9 cellular contexts compared by ENCODE assay signal in the genomic region with DNA sequence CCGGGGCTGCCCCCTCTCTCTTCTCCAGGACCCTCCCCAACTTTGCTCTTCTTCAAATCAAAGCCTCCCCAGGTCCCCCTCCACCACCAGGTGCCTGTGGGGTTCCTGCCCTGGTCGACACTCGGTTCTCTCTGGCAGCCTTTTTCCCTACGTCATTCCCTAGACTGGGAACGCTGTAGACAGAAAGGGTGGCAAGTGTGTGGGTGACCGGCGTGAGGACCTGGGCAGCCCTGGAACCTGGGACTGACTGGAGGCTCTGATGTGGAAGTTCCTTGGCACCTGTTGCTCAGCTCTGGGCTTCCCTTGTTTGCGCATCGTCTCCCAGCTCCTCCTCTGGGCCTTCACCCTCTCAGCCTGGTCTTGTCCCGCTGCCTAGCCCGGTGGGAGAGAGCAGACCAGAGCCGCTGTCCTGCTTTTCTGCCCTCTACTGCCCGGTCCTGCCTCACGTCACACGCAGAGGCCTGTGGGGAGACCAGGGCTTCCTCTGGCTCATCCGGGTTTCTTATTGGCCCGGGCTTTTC. TPM values are rescaled to one million over a fixed set of nuclear protein-coding genes. Genes with fewer than 3 reads are reported as not detected.
DNase-seq lines count a peak whose midpoint lies in the region; ATAC-seq and TF ChIP-seq lines count a peak whose summit lies in the region.
"Had no signal": no experiment of that assay in that cellular context is flagged by ENCODE, and none has a peak within 500 bp of the region (broad histone marks: within the 10 kb centered on the region; RNA-seq: fewer than 3 reads in every experiment).

No MANE protein-coding gene starts in this region.

- H3K27ac Mint-ChIP-seq in effector memory CD8-positive, alpha-beta T cell: peak overlapping the region; percentile 98 to 99

- H3K4me3 Mint-ChIP-seq in effector memory CD8-positive, alpha-beta T cell: peak overlapping the region; percentile 91

- intact Hi-C loops in OCI-LY7 (cut with micrococcal nuclease; ENCODE audit: unreplicated experiment): loop anchor here (1.0 to 5.0 kb wide), 2 partner anchors 10 to 520 kb away; partner anchors contain the start of genes HAUS3, POLN and SLBP

- H3K79me2 ChIP-seq in OCI-LY7 (ENCODE audit: insufficient read depth, low read depth, low read length) (peaks cover 67% of the 10 kb centered on the region), trophoblast cell (ENCODE audit: control insufficient read depth, insufficient read depth, low read length, poor library complexity) (peaks cover 19% of the 10 kb centered on the region)

- H2AFZ ChIP-seq in OCI-LY7 (ENCODE audit: low read length): no peak overlapping the region
- H2AFZ ChIP-seq in trophoblast cell (ENCODE audit: insufficient read depth, low read length, poor library complexity): no peak overlapping the region

- POLR2A ChIA-PET in OCI-LY7 (lab: Charles Lee): interaction anchor here (0.7 to 1.0 kb wide), 5 partner anchors 8 to 1675 kb away, joined by 3 to 4 read pairs (median 3); no protein-coding TSS in a partner anchor

- peaks cover 31% of the 10 kb centered on the region for H3K36me3 Mint-ChIP-seq in effector memory CD8-positive, alpha-beta T cell (ENCODE audit: insufficient read depth)

- DNase-seq in OCI-LY7 (ENCODE audit: low spot score) (no peak), trophoblast cell (no peak), NCI-H2227 (lab: John Stamatoyannopoulos, UW; ENCODE audit: unreplicated experiment) (no peak), GM20000 (ENCODE audit: low spot score) (no peak), foreskin melanocyte (no peak)
- no peak for DNase-seq in effector memory CD8-positive, alpha-beta T cell
- DNase-seq: midbrain had no signal

- no peaks in the 10 kb centered on the region for H3K9me2 ChIP-seq in OCI-LY7 (ENCODE audit: insufficient read depth, low read length)

- CTCF ChIA-PET in OCI-LY7 (lab: Charles Lee; ENCODE audit: unreplicated experiment): no interaction called here

- peaks cover 26% of the 10 kb centered on the region for H4K20me1 ChIP-seq in OCI-LY7 (ENCODE audit: insufficient read depth, low read length)

- H3K14ac ChIP-seq in trophoblast cell (ENCODE audit: low read length): no peak overlapping the region

- peaks cover 65% of the 10 kb centered on the region for H3K4me1 ChIP-seq in OCI-LY7 (ENCODE audit: insufficient read depth, low read length, poor library complexity, severe bottlenecking)
- H3K4me1 ChIP-seq in trophoblast cell (ENCODE audit: control insufficient read depth in 1 of 2, insufficient read depth in 2 of 2, low read length in 2 of 2): peaks cover 14 to 20% of the 10 kb centered on the region in 2 experiments

- H3K23ac ChIP-seq in trophoblast cell (ENCODE audit: low read length): no peak overlapping the region

- no peak for TF ChIP-seq CTCF in OCI-LY7 (conservative IDR thresholded peaks at IDR 0.05; ENCODE audit: low read length)
- TF ChIP-seq CTCF in GM20000 (IDR thresholded peaks at IDR 0.05; ENCODE audit: extremely low read depth, missing control alignments): no peak

- no TSS peak for BruUV-seq in OCI-LY7 (replicated peaks; lab: Mats Ljungman, UMichigan)

- H3K27ac ChIP-seq in OCI-LY7 (ENCODE audit: low read depth, low read length, poor library complexity, severe bottlenecking) (peak overlapping the region; percentile 90), trophoblast cell (ENCODE audit: low read depth, low read length) (no peak overlapping the region)

- H3K36me3 ChIP-seq in OCI-LY7 (ENCODE audit: insufficient read depth, low read length) (peaks cover 70% of the 10 kb centered on the region), trophoblast cell (ENCODE audit: control insufficient read depth in 1 of 2, insufficient read depth in 2 of 2, low read length in 2 of 2) (peaks cover 43 to 45% of the 10 kb centered on the region in 2 experiments)

- H3K79me1 ChIP-seq in trophoblast cell (ENCODE audit: low read length): peaks cover 6% of the 10 kb centered on the region

- no peaks in the 10 kb centered on the region for H3K27me3 Mint-ChIP-seq in effector memory CD8-positive, alpha-beta T cell

- H4K8ac ChIP-seq in trophoblast cell (ENCODE audit: low read depth, low read length): no peak overlapping the region

- H2BK5ac ChIP-seq in trophoblast cell (ENCODE audit: low read depth, low read length, poor library complexity): no peak overlapping the region

- H4K12ac ChIP-seq in trophoblast cell (ENCODE audit: low read depth, low read length): no peak overlapping the region

- no CpG with 5 or more reads among the region's 17 CpGs for WGBS in trophoblast cell (ENCODE audit: extremely low coverage, insufficient coverage, insufficient read length)

- ATAC-seq in effector memory CD8-positive, alpha-beta T cell (replicated peaks): no peak
- no peak for ATAC-seq in HG03521 (IDR thresholded peaks at IDR 0.05; ENCODE audit: unreplicated experiment)

- no peak overlapping the region for H2AK5ac ChIP-seq in trophoblast cell (ENCODE audit: low read length)

- H3K4me3 ChIP-seq in GM08714 (ENCODE audit: low read length) (peak overlapping the region; percentile 83), OCI-LY7 (ENCODE audit: low read depth, low read length, poor library complexity, severe bottlenecking) (peak overlapping the region; percentile 94), trophoblast cell (ENCODE audit: low read depth, low read length) (peak overlapping the region; percentile 86)

- no peak overlapping the region for H4K91ac ChIP-seq in trophoblast cell (ENCODE audit: low read depth, low read length)

- peak overlapping the region; percentile 59 for H3K4ac ChIP-seq in trophoblast cell (ENCODE audit: low read depth, low read length)

- H3K9me3 Mint-ChIP-seq in effector memory CD8-positive, alpha-beta T cell: no peaks in the 10 kb centered on the region

- no peaks in the 10 kb centered on the region for H3K27me3 ChIP-seq in trophoblast cell (ENCODE audit: insufficient read depth, low read length)

- H3K18ac ChIP-seq in trophoblast cell (ENCODE audit: low read length): peak overlapping the region; percentile 9

- H3K4me2 ChIP-seq in OCI-LY7 (ENCODE audit: low read length) (peak overlapping the region; percentile 87), trophoblast cell (ENCODE audit: low read length) (peak overlapping the region; percentile 65)

- H3K9me3 ChIP-seq in OCI-LY7 (ENCODE audit: low read length) (no peaks in the 10 kb centered on the region), trophoblast cell (ENCODE audit: insufficient read depth, low read depth, low read length) (no peaks in the 10 kb centered on the region)

- H3K9ac ChIP-seq in trophoblast cell (ENCODE audit: low read length): peak overlapping the region; percentile 13

- H2BK120ac ChIP-seq in trophoblast cell (ENCODE audit: insufficient read depth, low read length, poor library complexity): no peak overlapping the region

- no peak overlapping the region for H2BK12ac ChIP-seq in trophoblast cell (ENCODE audit: low read length)

- H3K4me1 Mint-ChIP-seq in effector memory CD8-positive, alpha-beta T cell (ENCODE audit: low read depth in 2 of 2): peaks cover 45% of the 10 kb centered on the region in 2 donors

RNA-seq across cellular contexts. Expression of gene TACC3, which starts 1.3 kb away (rescaled TPM):
- 100 and 130 TPM in 2 replicates for total RNA-seq in OCI-LY7 (2014; rRNA removed; shearing (Covaris generic))
- 257 and 272 TPM in 2 replicates for total RNA-seq in OCI-LY7 (2022)
- 50.0 and 54.9 TPM in 2 replicates for polyA plus RNA-seq in trophoblast cell (2013)

RNA-seq across cellular contexts. Expression of gene TMEM129, which starts 1.5 kb away (rescaled TPM):
- total RNA-seq in OCI-LY7 (2014; rRNA removed; shearing (Covaris generic)): 35.1 and 44.0 TPM in 2 replicates
- 34.2 and 39.2 TPM in 2 replicates for total RNA-seq in OCI-LY7 (2022)
- 9.4 TPM in 2 replicates for polyA plus RNA-seq in trophoblast cell (2013)

RNA-seq across cellular contexts. Expression of gene SLBP, which starts 10.5 kb away (rescaled TPM):
- total RNA-seq in OCI-LY7 (2014; rRNA removed; shearing (Covaris generic)): 191 and 196 TPM in 2 replicates
- total RNA-seq in OCI-LY7 (2022): 159 and 161 TPM in 2 replicates
- 33.4 and 33.6 TPM in 2 replicates for polyA plus RNA-seq in trophoblast cell (2013)

RNA-seq across cellular contexts. Expression of gene FAM53A, which starts 38.5 kb away (rescaled TPM):
- 0.98 and 1.4 TPM in 2 replicates for total RNA-seq in OCI-LY7 (2014; rRNA removed; shearing (Covaris generic))
- 1.5 and 1.8 TPM in 2 replicates for total RNA-seq in OCI-LY7 (2022)
- 0.29 and 0.31 TPM in 2 replicates for polyA plus RNA-seq in trophoblast cell (2013)
